ENCODE assay signal across 9 cellular contexts in genomic region chr4:6992728-6993655, GRCh38. TPM values are rescaled to one million over a fixed set of nuclear protein-coding genes. Genes with fewer than 3 reads are reported as not detected.
DNase-seq lines count a peak whose midpoint lies in the region; TF ChIP-seq lines count a peak whose summit lies in the region.
"Had no signal": no experiment of that assay in that cellular context is flagged by ENCODE, and none has a peak within 500 bp of the region (broad histone marks: within the 10 kb centered on the region; RNA-seq: fewer than 3 reads in every experiment).

No MANE protein-coding gene starts in this region.

- no peak overlapping the region for H3K4me2 ChIP-seq in PC-9

- peak; percentile 21 for DNase-seq in activated effector memory CD4-positive, alpha-beta T cell treated with anti-CD3 and anti-CD28 coated beads, Interleukin-2, amount 50 U/mL, for 16 hours
- DNase-seq in activated effector memory CD4-positive, alpha-beta T cell treated with Interleukin-2 at 50 U/mL for 16 hours = no peak
- DNase-seq in PC-9 = peak; percentile 40 to 49
- peak; percentile 50 for DNase-seq in iris pigment epithelial cell (ENCODE audit: low read depth)
- peak; percentile 31 for DNase-seq in ureter (ENCODE audit: low spot score)
- DNase-seq in NAMALWA (ENCODE audit: low spot score) = no peak
- DNase-seq in NCI-H524 (lab: John Stamatoyannopoulos, UW) = no peak
- DNase-seq in NCI-H1092 (lab: John Stamatoyannopoulos, UW) = no peak

- TF ChIP-seq CTCF in PC-9 (conservative IDR thresholded peaks at IDR 0.05) = no peak

- peaks cover 45% of the 10 kb centered on the region for H3K79me2 ChIP-seq in PC-9 (ENCODE audit: low read depth)

- no peak overlapping the region for H2AFZ ChIP-seq in PC-9

- H3K4me3 ChIP-seq in PC-9 = no peak overlapping the region
- H3K4me3 ChIP-seq: lung had no signal

- H3K9me3 ChIP-seq in PC-9 (ENCODE audit: insufficient read depth, low read depth) = no peaks in the 10 kb centered on the region

- no TSS peak for BruUV-seq in PC-9 (replicated peaks; lab: Mats Ljungman, UMichigan)

- CTCF ChIA-PET in PC-9 (lab: Charles Lee) = no interaction called here

- no peaks in the 10 kb centered on the region; the same call in 1 of the 2 replicates for H3F3A ChIP-seq in PC-9 (ENCODE audit: insufficient read depth, low read depth)

- H3K27ac ChIP-seq in PC-9 = no peak overlapping the region

- POLR2A ChIA-PET in PC-9 (lab: Charles Lee; ENCODE audit: unreplicated experiment) = interaction anchor here (0.6 kb wide), 2 partner anchors 143 to 757 kb away, joined by 3 to 7 read pairs; no protein-coding TSS in a partner anchor

- H4K20me1 ChIP-seq in PC-9 (ENCODE audit: insufficient read depth) = no peaks in the 10 kb centered on the region; the same call in 1 of the 2 replicates

- H3K9me2 ChIP-seq in PC-9 (ENCODE audit: insufficient read depth) = no peaks in the 10 kb centered on the region

- intact Hi-C loops in PC-9 (cut with micrococcal nuclease; ENCODE audit: unreplicated experiment) = no loop called here

- H3K36me3 ChIP-seq in PC-9 (ENCODE audit: low read depth) = no peaks in the 10 kb centered on the region

- peaks cover 19% of the 10 kb centered on the region for H3K4me1 ChIP-seq in PC-9 (replicated peaks; ENCODE audit: insufficient read depth)

- no peaks in the 10 kb centered on the region for H3K27me3 ChIP-seq in PC-9 (ENCODE audit: insufficient read depth, low read depth)

RNA-seq across cellular contexts. Expression of gene TADA2B, which starts 50.2 kb away (rescaled TPM):
- total RNA-seq in PC-9 (2021) (9.5 and 9.6 TPM in 2 replicates), ureter (20.0 TPM)

Comparison
In these comparisons a context has a peak if more than half of its experiments do, and no peak if none do; other contexts are left out.
1. DNase-seq: peak in activated effector memory CD4-positive, alpha-beta T cell treated with anti-CD3 and anti-CD28 coated beads, Interleukin-2, amount 50 U/mL, for 16 hours (single experiment), PC-9 (2 of 2), iris pigment epithelial cell (single experiment) and ureter (single experiment); none in activated effector memory CD4-positive, alpha-beta T cell treated with Interleukin-2 at 50 U/mL for 16 hours (single experiment), NAMALWA (single experiment), NCI-H524 (0 of 2) and NCI-H1092 (single experiment).